ENCODE assay signal across 38 cellular contexts in genomic region chr11:12932485-12932884, GRCh38.
"Had no signal": no experiment of that assay in that cellular context is flagged by ENCODE, and none has a peak within 500 bp of the region (broad histone marks: within the 10 kb centered on the region; RNA-seq: fewer than 3 reads in every experiment).

No MANE protein-coding gene starts in this region.

- H3K9me3 ChIP-seq: body of pancreas had no signal

- ATAC-seq: activated CD8-positive, alpha-beta memory T cell treated with anti-CD3 and anti-CD28 coated beads, Interleukin-2, amount 10 ng/mL, durations not matched to agents 7 days and 5 days; activated CD8-positive, alpha-beta T cell treated with anti-CD3 and anti-CD28 coated beads, Interleukin-2, amount 10 ng/mL, durations not matched to agents 7 days and 5 days; activated naive CD8-positive, alpha-beta T cell treated with anti-CD3 and anti-CD28 coated beads, Interleukin-2, amount 50 U/mL, for 24 hours; body of pancreas had no signal

- H3K9me3 Mint-ChIP-seq: activated B cell treated with CpG ODN at 0.5 μM for 24 hours; activated CD4-positive, alpha-beta memory T cell treated with anti-CD3 and anti-CD28 coated beads, Interleukin-2, amount 10 ng/mL, durations not matched to agents 7 days and 5 days; activated CD4-positive, alpha-beta T cell treated with anti-CD3 and anti-CD28 coated beads, Interleukin-2, amount 10 ng/mL, durations not matched to agents 7 days and 5 days; activated naive CD4-positive, alpha-beta T cell treated with anti-CD3 and anti-CD28 coated beads, Interleukin-2, amount 10 ng/mL, durations not matched to agents 7 days and 5 days; activated naive CD4-positive, alpha-beta T cell treated with anti-CD3 and anti-CD28 coated beads, Interleukin-2, amount 50 U/mL, for 24 hours; activated naive CD8-positive, alpha-beta T cell treated with anti-CD3 and anti-CD28 coated beads, Interleukin-2, amount 10 ng/mL, durations not matched to agents 7 days and 5 days; activated naive CD8-positive, alpha-beta T cell treated with anti-CD3 and anti-CD28 coated beads, Interleukin-2, amount 50 U/mL, for 24 hours; activated T-cell treated with anti-CD3 and anti-CD28 coated beads, Interleukin-2, amount 50 U/mL, for 24 hours; activated T-helper 2 cell treated with anti-CD3 and anti-CD28 coated beads, Interferon-gamma antibody, Interleukin-2, Interleukin-4, amounts not matched to agents 10 μg/mL and 5 μg/mL and 100 μg/mL, durations not matched to agents 14 hours and 24 hours and 36 hours; central memory CD8-positive, alpha-beta T cell; T-helper 1 cell treated with Interleukin-12 subunit alpha and Interleukin-12 subunit beta and Interleukin-4 antibody, amounts not matched to agents 30 μg/mL and 1 μg/mL, for 36 hours; T-helper 2 cell treated with Interferon-gamma antibody and Interleukin-4, amounts not matched to agents 5 μg/mL and 100 μg/mL, for 36 hours had no signal

- H3K27me3 ChIP-seq: body of pancreas, cardiac muscle cell had no signal

- H3K4me1 Mint-ChIP-seq: activated B cell treated with CpG ODN at 0.5 μM for 24 hours; activated CD4-positive, alpha-beta memory T cell treated with anti-CD3 and anti-CD28 coated beads, Interleukin-2, amount 10 ng/mL, durations not matched to agents 7 days and 5 days; activated CD4-positive, alpha-beta T cell treated with anti-CD3 and anti-CD28 coated beads, Interleukin-2, amount 10 ng/mL, durations not matched to agents 7 days and 5 days; activated CD8-positive, alpha-beta memory T cell treated with anti-CD3 and anti-CD28 coated beads, Interleukin-2, amount 10 ng/mL, durations not matched to agents 7 days and 5 days; activated naive CD4-positive, alpha-beta T cell treated with anti-CD3 and anti-CD28 coated beads, Interleukin-2, amount 10 ng/mL, durations not matched to agents 7 days and 5 days; activated naive CD4-positive, alpha-beta T cell treated with anti-CD3 and anti-CD28 coated beads, Interleukin-2, amount 50 U/mL, for 24 hours; activated naive CD8-positive, alpha-beta T cell treated with anti-CD3 and anti-CD28 coated beads, Interleukin-2, amount 10 ng/mL, durations not matched to agents 7 days and 5 days; activated naive CD8-positive, alpha-beta T cell treated with anti-CD3 and anti-CD28 coated beads, Interleukin-2, amount 50 U/mL, for 24 hours; central memory CD8-positive, alpha-beta T cell had no signal

- H3K4me3 ChIP-seq: body of pancreas, cardiac muscle cell had no signal

- H3K36me3 Mint-ChIP-seq: activated CD8-positive, alpha-beta memory T cell treated with anti-CD3 and anti-CD28 coated beads, Interleukin-2, amount 10 ng/mL, durations not matched to agents 7 days and 5 days; activated naive CD4-positive, alpha-beta T cell treated with anti-CD3 and anti-CD28 coated beads, Interleukin-2, amount 10 ng/mL, durations not matched to agents 7 days and 5 days; activated naive CD4-positive, alpha-beta T cell treated with anti-CD3 and anti-CD28 coated beads, Interleukin-2, amount 50 U/mL, for 24 hours; activated naive CD8-positive, alpha-beta T cell; activated naive CD8-positive, alpha-beta T cell treated with anti-CD3 and anti-CD28 coated beads, Interleukin-2, amount 10 ng/mL, durations not matched to agents 7 days and 5 days had no signal

- DNase-seq: activated B cell treated with CpG ODN at 0.5 μM for 24 hours; activated CD4-positive, alpha-beta memory T cell treated with anti-CD3 and anti-CD28 coated beads, Interleukin-2, amount 10 ng/mL, durations not matched to agents 7 days and 5 days; activated CD4-positive, alpha-beta T cell treated with anti-CD3 and anti-CD28 coated beads for 4 hours; activated CD4-positive, alpha-beta T cell treated with anti-CD3 and anti-CD28 coated beads, Interleukin-2, amount 10 ng/mL, durations not matched to agents 7 days and 5 days; activated CD4-positive, alpha-beta T cell treated with anti-CD3 and anti-CD28 coated beads, Interleukin-2, amount 50 U/mL, for 48 hours; activated CD4-positive, CD25-positive, alpha-beta regulatory T cell treated with anti-CD3 and anti-CD28 coated beads, Interleukin-2, amount 50 U/mL, for 72 hours; activated CD8-positive, alpha-beta memory T cell treated with anti-CD3 and anti-CD28 coated beads for 24 hours; activated CD8-positive, alpha-beta memory T cell treated with anti-CD3 and anti-CD28 coated beads, Interleukin-2, amount 10 ng/mL, durations not matched to agents 7 days and 5 days; activated CD8-positive, alpha-beta memory T cell treated with anti-CD3 and anti-CD28 coated beads, Interleukin-2, amount 50 U/mL, for 48 hours; activated CD8-positive, alpha-beta T cell treated with anti-CD3 and anti-CD28 coated beads, Interleukin-2, amount 10 ng/mL, durations not matched to agents 7 days and 5 days; activated effector memory CD4-positive, alpha-beta T cell treated with Interleukin-2 at 50 U/mL for 16 hours; activated gamma-delta T cell; activated naive CD4-positive, alpha-beta T cell treated with anti-CD3 and anti-CD28 coated beads, Interleukin-2, amount 10 ng/mL, durations not matched to agents 7 days and 5 days; activated naive CD4-positive, alpha-beta T cell treated with Interleukin-2 at 50 U/mL for 16 hours; activated naive CD8-positive, alpha-beta T cell treated with anti-CD3 and anti-CD28 coated beads, Interleukin-2, amount 10 ng/mL, durations not matched to agents 7 days and 5 days; activated naive CD8-positive, alpha-beta T cell treated with anti-CD3 and anti-CD28 coated beads, Interleukin-2, amount 50 U/mL, for 24 hours; activated T-cell treated with anti-CD3 and anti-CD28 coated beads, Interleukin-2, amount 50 U/mL, for 24 hours; activated T-cell treated with anti-CD3 and anti-CD28 coated beads, Interleukin-2, amount 50 U/mL, for 48 hours; amniotic stem cell; aorta; body of pancreas; caudate nucleus; cerebellar nuclear complex; SW 1271; T-helper 1 cell; T-helper 2 cell; T-helper 9 cell had no signal

- H3K27ac Mint-ChIP-seq: activated B cell treated with CpG ODN at 0.5 μM for 24 hours; activated CD4-positive, alpha-beta memory T cell treated with anti-CD3 and anti-CD28 coated beads, Interleukin-2, amount 10 ng/mL, durations not matched to agents 7 days and 5 days; activated CD4-positive, alpha-beta T cell treated with anti-CD3 and anti-CD28 coated beads, Interleukin-2, amount 10 ng/mL, durations not matched to agents 7 days and 5 days; activated CD8-positive, alpha-beta memory T cell treated with anti-CD3 and anti-CD28 coated beads, Interleukin-2, amount 10 ng/mL, durations not matched to agents 7 days and 5 days; activated CD8-positive, alpha-beta T cell treated with anti-CD3 and anti-CD28 coated beads, Interleukin-2, amount 10 ng/mL, durations not matched to agents 7 days and 5 days; activated naive CD4-positive, alpha-beta T cell treated with anti-CD3 and anti-CD28 coated beads, Interleukin-2, amount 10 ng/mL, durations not matched to agents 7 days and 5 days; activated naive CD4-positive, alpha-beta T cell treated with anti-CD3 and anti-CD28 coated beads, Interleukin-2, amount 50 U/mL, for 24 hours; activated naive CD8-positive, alpha-beta T cell; activated naive CD8-positive, alpha-beta T cell treated with anti-CD3 and anti-CD28 coated beads, Interleukin-2, amount 10 ng/mL, durations not matched to agents 7 days and 5 days; activated naive CD8-positive, alpha-beta T cell treated with anti-CD3 and anti-CD28 coated beads, Interleukin-2, amount 50 U/mL, for 24 hours; activated T-cell treated with anti-CD3 and anti-CD28 coated beads, Interleukin-2, amount 50 U/mL, for 24 hours; activated T-helper 2 cell treated with anti-CD3 and anti-CD28 coated beads, Interferon-gamma antibody, Interleukin-2, Interleukin-4, amounts not matched to agents 10 μg/mL and 5 μg/mL and 100 μg/mL, durations not matched to agents 14 hours and 24 hours and 36 hours; T-helper 1 cell treated with Interleukin-12 subunit alpha and Interleukin-12 subunit beta and Interleukin-4 antibody, amounts not matched to agents 30 μg/mL and 1 μg/mL, for 36 hours; T-helper 2 cell treated with Interferon-gamma antibody and Interleukin-4, amounts not matched to agents 5 μg/mL and 100 μg/mL, for 36 hours had no signal

- FAIRE-seq: astrocyte, bronchial epithelial cell, TTC549 had no signal

- H3K27me3 Mint-ChIP-seq: activated naive CD8-positive, alpha-beta T cell treated with anti-CD3 and anti-CD28 coated beads, Interleukin-2, amount 50 U/mL, for 24 hours had no signal

- H3K27ac ChIP-seq: body of pancreas, cardiac muscle cell, VCaP had no signal

- H3K4me3 Mint-ChIP-seq: activated B cell treated with CpG ODN at 0.5 μM for 24 hours; activated CD4-positive, alpha-beta memory T cell treated with anti-CD3 and anti-CD28 coated beads, Interleukin-2, amount 10 ng/mL, durations not matched to agents 7 days and 5 days; activated CD4-positive, alpha-beta T cell treated with anti-CD3 and anti-CD28 coated beads, Interleukin-2, amount 10 ng/mL, durations not matched to agents 7 days and 5 days; activated CD8-positive, alpha-beta memory T cell treated with anti-CD3 and anti-CD28 coated beads, Interleukin-2, amount 10 ng/mL, durations not matched to agents 7 days and 5 days; activated CD8-positive, alpha-beta T cell treated with anti-CD3 and anti-CD28 coated beads, Interleukin-2, amount 10 ng/mL, durations not matched to agents 7 days and 5 days; activated naive CD4-positive, alpha-beta T cell treated with anti-CD3 and anti-CD28 coated beads, Interleukin-2, amount 10 ng/mL, durations not matched to agents 7 days and 5 days; activated naive CD4-positive, alpha-beta T cell treated with anti-CD3 and anti-CD28 coated beads, Interleukin-2, amount 50 U/mL, for 24 hours; activated naive CD8-positive, alpha-beta T cell; activated naive CD8-positive, alpha-beta T cell treated with anti-CD3 and anti-CD28 coated beads, Interleukin-2, amount 10 ng/mL, durations not matched to agents 7 days and 5 days; activated naive CD8-positive, alpha-beta T cell treated with anti-CD3 and anti-CD28 coated beads, Interleukin-2, amount 50 U/mL, for 24 hours; activated T-cell treated with anti-CD3 and anti-CD28 coated beads, Interleukin-2, amount 50 U/mL, for 24 hours; central memory CD8-positive, alpha-beta T cell; T-helper 1 cell treated with Interleukin-12 subunit alpha and Interleukin-12 subunit beta and Interleukin-4 antibody, amounts not matched to agents 30 μg/mL and 1 μg/mL, for 36 hours; T-helper 2 cell treated with Interferon-gamma antibody and Interleukin-4, amounts not matched to agents 5 μg/mL and 100 μg/mL, for 36 hours had no signal
